ENCODE assay signal across 13 cellular contexts in genomic region chr7:116030626-116031276, GRCh38. TPM values are rescaled to one million over a fixed set of nuclear protein-coding genes. Genes with fewer than 3 reads are reported as not detected.
A peak's percentile ranks its signal among the peaks of the same experiment; 100 is the strongest.
DNase-seq lines count a peak whose midpoint lies in the region; FAIRE-seq and TF ChIP-seq lines count a peak whose summit lies in the region.
"Had no signal": no experiment of that assay in that cellular context is flagged by ENCODE, and none has a peak within 500 bp of the region (broad histone marks: within the 10 kb centered on the region; RNA-seq: fewer than 3 reads in every experiment).

TFEC (minus strand) TSS chr7:116030763; CDS start chr7:115984441, 46,322 bp downstream.

- no peaks in the 10 kb centered on the region for H4K20me1 ChIP-seq in H1 (replicated peaks in 1 of 2; ENCODE audit: control insufficient read depth in 1 of 2, insufficient read depth in 2 of 2, low read length in 2 of 2)

- H4K91ac ChIP-seq in H1 (replicated peaks; ENCODE audit: insufficient read length, low read length): no peak within 1 kb of the TSS

- H3K56ac ChIP-seq in H1 (replicated peaks; ENCODE audit: insufficient read length, low read depth, low read length): no peak within 1 kb of the TSS

- H3K4me3 ChIP-seq in H1 (ENCODE audit: extremely low read depth in 1 of 4, insufficient read depth in 2 of 4, low read depth in 3 of 4, low read length in 4 of 4) (no peak within 1 kb of the TSS), neutrophil (ENCODE audit: low read depth in 1 of 2, low read length in 1 of 2) (peak within 1 kb of the TSS; percentile 38 to 42), MG63 (no peak within 1 kb of the TSS), coronary artery (no peak within 1 kb of the TSS)

- no peaks in the 10 kb centered on the region for H3K36me3 ChIP-seq in H1 (ENCODE audit: control insufficient read depth in 2 of 4, insufficient read depth in 4 of 4, low read length in 3 of 4)
- H3K36me3 ChIP-seq in neutrophil: no peaks in the 10 kb centered on the region
- H3K36me3 ChIP-seq in MG63: no peaks in the 10 kb centered on the region

- FAIRE-seq in H1 (lab: Jason Lieb, UNC): no peak

- H3K9ac ChIP-seq in H1 (replicated peaks in 1 of 4; ENCODE audit: extremely low read depth in 1 of 4, low read depth in 3 of 4, low read length in 3 of 4): no peak within 1 kb of the TSS

- H3K23me2 ChIP-seq in H1 (ENCODE audit: low read depth, low read length): no peaks in the 10 kb centered on the region; the same call in 1 of the 2 replicates

- TF ChIP-seq CTCF in H1 (IDR thresholded peaks at IDR 0.05; ENCODE audit: control extremely low read depth in 1 of 3, insufficient read depth in 1 of 3, low read depth in 1 of 3, low read length in 3 of 3) (no peak), neutrophil (IDR thresholded peaks at IDR 0.05) (no peak), coronary artery (IDR thresholded peaks at IDR 0.05) (no peak)

- TF ChIP-seq EP300 in H1 (IDR thresholded peaks at IDR 0.05; ENCODE audit: borderline replicate concordance in 1 of 2, low read depth in 2 of 2, low read length in 2 of 2): no peak

- H2BK15ac ChIP-seq in H1 (ENCODE audit: low read length): no peak within 1 kb of the TSS

- H3K79me1 ChIP-seq in H1 (ENCODE audit: low read depth, low read length): no peaks in the 10 kb centered on the region

- H3K27ac ChIP-seq in H1 (ENCODE audit: low read depth, low read length) (no peak within 1 kb of the TSS), neutrophil (peak within 1 kb of the TSS; percentile 79), coronary artery (no peak within 1 kb of the TSS)

- no peak within 1 kb of the TSS for H3K4ac ChIP-seq in H1 (replicated peaks; ENCODE audit: insufficient read length, low read depth, low read length)

- DNase-seq in GF-D8 (lab: John Stamatoyannopoulos, UW) (peak; percentile 78), NCI-H69 (lab: John Stamatoyannopoulos, UW) (peak; percentile 48), H1 (ENCODE audit: low read depth in 1 of 2, low spot score in 2 of 2) (no peak), activated T-cell treated with anti-CD3 and anti-CD28 coated beads for 4 hours (no peak), MG63 (no peak), coronary artery (ENCODE audit: low spot score) (no peak)
- no peak for DNase-seq in activated effector memory CD4-positive, alpha-beta T cell treated with anti-CD3 and anti-CD28 coated beads, Interleukin-2, amount 50 U/mL, for 16 hours
- DNase-seq: activated CD8-positive, alpha-beta memory T cell treated with anti-CD3 and anti-CD28 coated beads, Interleukin-2, amount 50 U/mL, for 4 hours; cerebellar nuclear complex; NCI-H146; stimulated activated CD8-positive, alpha-beta memory T cell treated with anti-CD3 and anti-CD28 coated beads, Interleukin-4, amount 100 ng/mL, for 48 hours had no signal

- POLR2A ChIA-PET in H1 (lab: Charles Lee; ENCODE audit: partially characterized antibody): no interaction called here

- H4K5ac ChIP-seq in H1 (ENCODE audit: insufficient read length, low read depth, low read length): no peak within 1 kb of the TSS

- peak within 1 kb of the TSS; percentile 93 for H2AFZ ChIP-seq in H1 (ENCODE audit: low read length)

- H3K9me3 ChIP-seq in H1 (ENCODE audit: insufficient read depth in 2 of 2, low read depth in 1 of 2, low read length in 1 of 2): no peaks in the 10 kb centered on the region
- no peaks in the 10 kb centered on the region for H3K9me3 ChIP-seq in neutrophil
- H3K9me3 ChIP-seq in MG63: no peaks in the 10 kb centered on the region

- no peak within 1 kb of the TSS for H3K4me2 ChIP-seq in H1 (ENCODE audit: insufficient read depth in 1 of 2, low read depth in 2 of 2, low read length in 2 of 2)

- H3K27me3 ChIP-seq in H1 (replicated peaks in 1 of 4; ENCODE audit: control insufficient read depth in 3 of 4, extremely low read depth in 1 of 4, insufficient read depth in 3 of 4, low read length in 3 of 4): no peaks in the 10 kb centered on the region
- H3K27me3 ChIP-seq in neutrophil: no peaks in the 10 kb centered on the region
- no peaks in the 10 kb centered on the region for H3K27me3 ChIP-seq in MG63

- H3K23ac ChIP-seq in H1 (ENCODE audit: insufficient read length): peak within 1 kb of the TSS; percentile 47

- no peak within 1 kb of the TSS for H4K8ac ChIP-seq in H1 (ENCODE audit: extremely low read depth, insufficient read depth, low read length)

- no peak within 1 kb of the TSS for H2BK5ac ChIP-seq in H1 (ENCODE audit: low read depth, low read length)

- no peak within 1 kb of the TSS for H2AK5ac ChIP-seq in H1 (ENCODE audit: low read depth, low read length)

- H2BK120ac ChIP-seq in H1 (replicated peaks; ENCODE audit: low read depth, low read length): no peak within 1 kb of the TSS

- WGBS in H1 (ENCODE audit: extremely low coverage in 1 of 2, insufficient coverage in 1 of 2, insufficient read length in 1 of 2, insufficient replicate concordance in 2 of 2, low coverage in 1 of 2, low lambda C conversion rate in 2 of 2, missing lambda C conversion rate in 1 of 2), 2 experiments: 91% methylated on average over 3 of the region's 3 CpGs; no CpG with 5 or more reads in 1 of the 2 experiments

- TF ChIP-seq POLR2A in H1 (IDR thresholded peaks at IDR 0.05; ENCODE audit: control extremely low read depth in 1 of 2, low read depth in 2 of 2, low read length in 2 of 2): no peak

- CTCF ChIA-PET in H1 (lab: Charles Lee; ENCODE audit: partially characterized antibody): interaction anchor here (0.8 kb wide), 1 partner anchor 19 kb away, joined by 3 read pairs; no protein-coding TSS in a partner anchor

- no peak for TF ChIP-seq RAD21 in H1 (IDR thresholded peaks at IDR 0.05 in 1 of 2, conservative IDR thresholded peaks at IDR 0.05 in 1 of 2; ENCODE audit: low read depth in 2 of 2, low read length in 2 of 2)

- H3K14ac ChIP-seq in H1 (ENCODE audit: insufficient read length): no peak within 1 kb of the TSS

- H3K18ac ChIP-seq in H1 (ENCODE audit: extremely low read depth, low read length): no peak within 1 kb of the TSS

- no peak within 1 kb of the TSS for H2BK12ac ChIP-seq in H1 (ENCODE audit: low read depth, low read length)

- H3K4me1 ChIP-seq in H1 (replicated peaks in 1 of 4; ENCODE audit: control insufficient read depth in 3 of 4, insufficient read depth in 4 of 4, low read length in 3 of 4): no peaks in the 10 kb centered on the region
- peaks cover 44 to 53% of the 10 kb centered on the region in 2 experiments for H3K4me1 ChIP-seq in neutrophil (ENCODE audit: control insufficient read depth in 1 of 2, insufficient read depth in 1 of 2, low read depth in 1 of 2, low read length in 1 of 2)

- H2BK20ac ChIP-seq in H1 (ENCODE audit: low read length): no peak within 1 kb of the TSS

- no peaks in the 10 kb centered on the region for H3K79me2 ChIP-seq in H1 (ENCODE audit: control insufficient read depth in 1 of 2, insufficient read depth in 2 of 2, low read length in 2 of 2)

TF ChIP-seq in H1, 55 proteins besides CTCF, POLR2A, EP300 and RAD21:
- TF ChIP-seq EGR1 (IDR thresholded peaks at IDR 0.05; ENCODE audit: borderline replicate concordance, low read depth, low read length) (no peak), RXRA (IDR thresholded peaks at IDR 0.05; ENCODE audit: insufficient read depth, low read depth, low read length) (no peak)

RNA-seq across cellular contexts. Expression of gene TFEC, which starts in this region (rescaled TPM):
- total RNA-seq in H1 (2021; fragmentation: NEBNext Ultra II Directional; extraction: Animal tissue kit (Norgen Biotek cat#: 25700)): not detected in 2 replicates
- not detected in 2 replicates for polyA plus RNA-seq in H1 (2011; rRNA removed)
- polyA plus RNA-seq in H1 (2011; cell fraction: cytosol; rRNA removed): 0.06 TPM
- not detected for polyA plus RNA-seq in H1 (2011; cell fraction: nucleus; rRNA removed)
- not detected in 4 replicates for polyA plus RNA-seq in H1 (2012, experiment 1 of 2)
- not detected for polyA plus RNA-seq in H1 (2012, experiment 2 of 2)
- polyA plus RNA-seq in H1 (2013, experiment 1 of 2): 0.02 TPM
- polyA plus RNA-seq in H1 (2013, experiment 2 of 2): 0.06 TPM
- polyA minus RNA-seq in H1 (2011; rRNA and poly(A)+ RNA removed): 0.32 TPM in 1 of 2 replicates, not detected in the other
- not detected for polyA minus RNA-seq in H1 (2011; cell fraction: cytosol; rRNA and poly(A)+ RNA removed)
- polyA minus RNA-seq in H1 (2011; cell fraction: nucleus; rRNA and poly(A)+ RNA removed): not detected
- total RNA-seq in MG63 (2014; rRNA removed; shearing (Covaris generic); ENCODE audit: low replicate concordance): not detected in 2 replicates
- total RNA-seq: progenitor cell of endocrine pancreas had no signal

Comparison
In these comparisons a context has a peak if more than half of its experiments do, and no peak if none do; other contexts are left out.
1. DNase-seq: peak in GF-D8 (single experiment) and NCI-H69 (single experiment); none in H1 (0 of 2), activated effector memory CD4-positive, alpha-beta T cell treated with anti-CD3 and anti-CD28 coated beads, Interleukin-2, amount 50 U/mL, for 16 hours (single experiment), activated T-cell treated with anti-CD3 and anti-CD28 coated beads for 4 hours (single experiment), MG63 (single experiment) and coronary artery (single experiment).
2. H3K4me3 ChIP-seq: peak in neutrophil (2 of 2); none in H1 (0 of 4), MG63 (single experiment) and coronary artery (single experiment).